ENCODE assay signal across 16 cellular contexts in genomic region chr17:29066603-29067002, GRCh38.
"Had no signal": no experiment of that assay in that cellular context is flagged by ENCODE, and none has a peak within 500 bp of the region (broad histone marks: within the 10 kb centered on the region; RNA-seq: fewer than 3 reads in every experiment).

No MANE protein-coding gene starts in this region.

- H3K4me1 ChIP-seq: breast epithelium had no signal

- H3K27me3 ChIP-seq: breast epithelium, ovary, testis had no signal

- H3K36me3 ChIP-seq: breast epithelium, esophagus muscularis mucosa, left ventricle myocardium inferior, ovary had no signal

- H3K4me3 ChIP-seq: breast epithelium, esophagus muscularis mucosa, left ventricle myocardium inferior, ovary, smooth muscle cell, testis had no signal

- H3K9me3 ChIP-seq: breast epithelium, esophagus muscularis mucosa, left ventricle myocardium inferior, ovary, testis had no signal

- H3K4me2 ChIP-seq: smooth muscle cell had no signal

- DNase-seq: activated CD4-positive, alpha-beta T cell treated with anti-CD3 and anti-CD28 coated beads, Interleukin-2, amount 50 U/mL, for 1 hour; activated CD8-positive, alpha-beta memory T cell treated with anti-CD3 and anti-CD28 coated beads, Interleukin-2, amount 50 U/mL, for 4 hours; activated naive CD4-positive, alpha-beta T cell treated with anti-CD3 and anti-CD28 coated beads for 36 hours; activated naive CD8-positive, alpha-beta T cell treated with anti-CD3 and anti-CD28 coated beads, Interleukin-2, amount 50 U/mL, for 24 hours; activated T-cell treated with anti-CD3 and anti-CD28 coated beads, Interleukin-2, amount 50 U/mL, for 4 hours; effector memory CD4-positive, alpha-beta T cell; immature natural killer cell; kidney glomerular epithelial cell; left ventricle myocardium inferior; ovary; stimulated activated CD4-positive, alpha-beta T cell treated with anti-CD3 and anti-CD28 coated beads, Interleukin-4, amount 100 ng/mL, for 24 hours; T-helper 9 cell; testis had no signal

- H3K27ac ChIP-seq: breast epithelium, esophagus muscularis mucosa, left ventricle myocardium inferior, ovary, testis had no signal
